In the genomic region with DNA sequence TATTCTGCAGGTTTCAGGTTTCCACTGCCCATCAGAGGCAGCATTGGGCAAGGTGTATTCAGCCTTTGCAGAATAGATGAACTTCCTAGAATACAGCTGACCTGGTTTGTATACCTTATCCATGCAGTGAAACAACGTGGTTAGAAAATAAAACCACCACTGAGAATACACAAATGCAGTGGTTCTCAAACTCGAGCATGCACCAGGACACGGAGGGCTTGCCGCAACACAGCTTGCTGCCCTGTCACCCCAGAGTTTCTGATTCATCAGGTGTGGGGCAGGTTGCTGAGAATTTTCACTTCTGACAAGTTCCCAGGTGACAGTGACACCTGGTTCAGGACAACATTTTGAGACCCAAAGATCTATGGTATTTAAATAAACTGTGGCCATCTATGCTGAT, we compare ENCODE assay signal across 22 cellular contexts. TPM values are rescaled to one million over a fixed set of nuclear protein-coding genes. Genes with fewer than 3 reads are reported as not detected.
DNase-seq lines count a peak whose midpoint lies in the region; ATAC-seq and TF ChIP-seq lines count a peak whose summit lies in the region.
"Had no signal": no experiment of that assay in that cellular context is flagged by ENCODE, and none has a peak within 500 bp of the region (broad histone marks: within the 10 kb centered on the region; RNA-seq: fewer than 3 reads in every experiment).

No MANE protein-coding gene starts in this region.

- H3K36me3 ChIP-seq in OCI-LY7 (ENCODE audit: insufficient read depth, low read length), result no peaks in the 10 kb centered on the region; the same call in 1 of the 2 replicates
- H3K36me3 ChIP-seq: BLaER1 treated with 17β-estradiol and CSF1 and Interleukin-3, amounts not matched to agents 10 nM and 100 nM had no signal

- no peak overlapping the region for H3K27ac ChIP-seq in OCI-LY7 (ENCODE audit: low read depth, low read length, poor library complexity, severe bottlenecking)
- H3K27ac ChIP-seq: BLaER1 treated with 17β-estradiol and CSF1 and Interleukin-3, amounts not matched to agents 10 nM and 100 nM had no signal

- no peaks in the 10 kb centered on the region for H3K9me3 ChIP-seq in OCI-LY7 (ENCODE audit: low read length)
- H3K9me3 ChIP-seq: BLaER1 treated with 17β-estradiol and CSF1 and Interleukin-3, amounts not matched to agents 10 nM and 100 nM; Caco-2 had no signal

- no peak overlapping the region for H3K27ac Mint-ChIP-seq in activated T-cell treated with anti-CD3 and anti-CD28 coated beads, Interleukin-2, amount 50 U/mL, for 24 hours
- no peak overlapping the region for H3K27ac Mint-ChIP-seq in glutamatergic neuron (ENCODE audit: unreplicated experiment)
- H3K27ac Mint-ChIP-seq: CD4-positive, alpha-beta memory T cell; T-cell had no signal

- 0 out of 2 replicates have a peak overlapping the region, but pooled peaks have one; percentile 9 for H3K4me2 ChIP-seq in OCI-LY7 (ENCODE audit: low read length)
- H3K4me2 ChIP-seq: BLaER1 treated with 17β-estradiol and CSF1 and Interleukin-3, amounts not matched to agents 10 nM and 100 nM had no signal

- intact Hi-C loops in OCI-LY7 (cut with micrococcal nuclease; ENCODE audit: unreplicated experiment), result no loop called here

- no peaks in the 10 kb centered on the region for H4K20me1 ChIP-seq in OCI-LY7 (ENCODE audit: insufficient read depth, low read length)
- H4K20me1 ChIP-seq: BLaER1 treated with 17β-estradiol and CSF1 and Interleukin-3, amounts not matched to agents 10 nM and 100 nM had no signal

- no peak overlapping the region for H3K4me3 ChIP-seq in GM12865 (ENCODE audit: low read depth, low read length)
- H3K4me3 ChIP-seq in OCI-LY7 (ENCODE audit: low read depth, low read length, poor library complexity, severe bottlenecking), result no peak overlapping the region
- H3K4me3 ChIP-seq: BLaER1 treated with 17β-estradiol and CSF1 and Interleukin-3, amounts not matched to agents 10 nM and 100 nM had no signal

- peak; percentile 20 for ATAC-seq in GM19468 (IDR thresholded peaks at IDR 0.05; ENCODE audit: extremely low read depth, unreplicated experiment)
- peak; percentile 78 for ATAC-seq in HG02798 (IDR thresholded peaks at IDR 0.05; ENCODE audit: poor library complexity, unreplicated experiment)
- ATAC-seq: HCT116, T-cell had no signal

- no peaks in the 10 kb centered on the region for H3K27me3 Mint-ChIP-seq in activated T-cell treated with anti-CD3 and anti-CD28 coated beads, Interleukin-2, amount 50 U/mL, for 24 hours
- H3K27me3 Mint-ChIP-seq in glutamatergic neuron (ENCODE audit: unreplicated experiment), result no peaks in the 10 kb centered on the region

- H3K4me1 Mint-ChIP-seq in activated T-cell treated with anti-CD3 and anti-CD28 coated beads, Interleukin-2, amount 50 U/mL, for 24 hours (ENCODE audit: low read depth), result peaks cover 12% of the 10 kb centered on the region
- H3K4me1 Mint-ChIP-seq in glutamatergic neuron (ENCODE audit: low read depth, unreplicated experiment), result no peaks in the 10 kb centered on the region

- TF ChIP-seq CTCF in GM12865 (IDR thresholded peaks at IDR 0.05; ENCODE audit: insufficient read depth, low read depth, low read length, missing control alignments), result no peak
- no peak for TF ChIP-seq CTCF in OCI-LY7 (conservative IDR thresholded peaks at IDR 0.05; ENCODE audit: low read length)
- no peak for TF ChIP-seq CTCF in glutamatergic neuron (IDR thresholded peaks at IDR 0.05; ENCODE audit: partially characterized antibody, unreplicated experiment)

- H3K4me3 Mint-ChIP-seq in activated T-cell treated with anti-CD3 and anti-CD28 coated beads, Interleukin-2, amount 50 U/mL, for 24 hours, result no peak overlapping the region
- H3K4me3 Mint-ChIP-seq in glutamatergic neuron (ENCODE audit: unreplicated experiment), result no peak overlapping the region
- H3K4me3 Mint-ChIP-seq: CD4-positive, alpha-beta memory T cell; T-cell had no signal

- POLR2A ChIA-PET in OCI-LY7 (lab: Charles Lee), result interaction anchor here (0.6 to 2.3 kb wide), 7 partner anchors 12 to 106 kb away, joined by 3 to 9 read pairs (median 3); partner anchors contain the start of gene C1D

- no peaks in the 10 kb centered on the region for H3K36me3 Mint-ChIP-seq in activated T-cell treated with anti-CD3 and anti-CD28 coated beads, Interleukin-2, amount 50 U/mL, for 24 hours (ENCODE audit: low read depth)
- no peaks in the 10 kb centered on the region for H3K36me3 Mint-ChIP-seq in glutamatergic neuron (ENCODE audit: unreplicated experiment)
- H3K36me3 Mint-ChIP-seq: T-cell had no signal

- peak overlapping the region; percentile 20; the same call in 1 of the 2 replicates for H2AFZ ChIP-seq in OCI-LY7 (ENCODE audit: low read length)

- H3K79me2 ChIP-seq in OCI-LY7 (ENCODE audit: insufficient read depth, low read depth, low read length), result no peaks in the 10 kb centered on the region

- DNase-seq in GM12865 (ENCODE audit: low read depth) (peak; percentile 9), OCI-LY7 (ENCODE audit: low spot score) (no peak), glutamatergic neuron (no peak), middle frontal gyrus (ENCODE audit: extremely low spot score, low spot score) (no peak)
- no peak for DNase-seq in activated T-cell treated with anti-CD3 and anti-CD28 coated beads, Interleukin-2, amount 50 U/mL, for 24 hours
- DNase-seq in stimulated activated naive CD4-positive, alpha-beta T cell (lab: John Stamatoyannopoulos, UW), result no peak
- DNase-seq: 8988T; Caco-2; CD4-positive, alpha-beta memory T cell; DMS 273 treated with DMSO at 0.1 percent for 48 hours; DMS79 treated with DMSO at 0.1 percent for 48 hours; GOT3; Karpas-422; NCI-H1417; NCI-H1694 treated with DMSO at 0.1 percent for 48 hours; NCI-H446; NCI-H526 treated with DMSO at 0.1 percent for 48 hours; T-cell had no signal

- CTCF ChIA-PET in OCI-LY7 (lab: Charles Lee; ENCODE audit: unreplicated experiment), result no interaction called here

- no peaks in the 10 kb centered on the region for H3K9me3 Mint-ChIP-seq in activated T-cell treated with anti-CD3 and anti-CD28 coated beads, Interleukin-2, amount 50 U/mL, for 24 hours
- H3K9me3 Mint-ChIP-seq in glutamatergic neuron (ENCODE audit: unreplicated experiment), result no peaks in the 10 kb centered on the region
- H3K9me3 Mint-ChIP-seq: CD4-positive, alpha-beta memory T cell; T-cell had no signal

- H3K9me2 ChIP-seq in OCI-LY7 (ENCODE audit: insufficient read depth, low read length), result no peaks in the 10 kb centered on the region; the same call in 1 of the 2 replicates

- BruUV-seq in OCI-LY7 (replicated peaks; lab: Mats Ljungman, UMichigan), result no TSS peak

- peaks cover 51% of the 10 kb centered on the region for H3K4me1 ChIP-seq in OCI-LY7 (ENCODE audit: insufficient read depth, low read length, poor library complexity, severe bottlenecking)

RNA-seq across cellular contexts. Expression of gene C1D, which starts 23.4 kb away (rescaled TPM):
- 19.1 and 30.1 TPM in 2 replicates for total RNA-seq in OCI-LY7 (2014; rRNA removed; shearing (Covaris generic))
- total RNA-seq in OCI-LY7 (2022) (36.3 and 37.9 TPM in 2 replicates), glutamatergic neuron (ENCODE audit: unreplicated experiment) (16.8 TPM)
